15 cellular contexts compared by ENCODE assay signal in genomic region chr10:33257439-33257838, GRCh38.
DNase-seq lines count a peak whose midpoint lies in the region; ATAC-seq and TF ChIP-seq lines count a peak whose summit lies in the region.
"Had no signal": no experiment of that assay in that cellular context is flagged by ENCODE, and none has a peak within 500 bp of the region (broad histone marks: within the 10 kb centered on the region; RNA-seq: fewer than 3 reads in every experiment).

No MANE protein-coding gene starts in this region.

- H3K36me3 Mint-ChIP-seq in WTC11 = no peaks in the 10 kb centered on the region
- H3K36me3 Mint-ChIP-seq: CD8-positive, alpha-beta T cell had no signal

- H3K4me1 ChIP-seq in lower lobe of right lung (peaks cover 14% of the 10 kb centered on the region), transverse colon (peaks cover 0 to 15% (median 0%) of the 10 kb centered on the region in 4 donors)

- 49 to 57% methylated on average over 5 to 6 of the region's 6 CpGs for WGBS in transverse colon (ENCODE audit: low coverage in 1 of 2), 2 donors

- no peaks in the 10 kb centered on the region for H3K9me3 Mint-ChIP-seq in WTC11
- H3K9me3 Mint-ChIP-seq: CD8-positive, alpha-beta T cell had no signal

- in situ Hi-C loops in transverse colon (cut with MboI; ENCODE audit: low pct_ligation_motif_present in 1 of 4, low pct_unique_long_range_greater_than_20kb in 1 of 4, low sequenced_read_pairs in 3 of 4) = no loop called here

- peaks cover 16% of the 10 kb centered on the region for H3K4me1 Mint-ChIP-seq in WTC11

- peak; percentile 36 for DNase-seq in HuH-7 (ENCODE audit: low spot score)
- no peak for DNase-seq in WTC11 (ENCODE audit: low spot score)
- no peak for DNase-seq in lower lobe of right lung
- DNase-seq in transverse colon = peak; percentile 13
- DNase-seq in activated CD4-positive, alpha-beta T cell treated with anti-CD3 and anti-CD28 coated beads for 48 hours = no peak
- DNase-seq: Calu3; CD8-positive, alpha-beta T cell; NCI-H1417 treated with DMSO at 0.1 percent for 48 hours; NCI-H187 treated with DMSO at 0.1 percent for 48 hours; NCI-H526 treated with DMSO at 0.1 percent for 48 hours; SHP77 had no signal

- H3K27me3 ChIP-seq in lower lobe of right lung (ENCODE audit: low read depth) = no peaks in the 10 kb centered on the region
- H3K27me3 ChIP-seq in transverse colon = no peaks in the 10 kb centered on the region
- H3K27me3 ChIP-seq: BLaER1 treated with 17β-estradiol and CSF1 and Interleukin-3, amounts not matched to agents 10 nM and 100 nM had no signal

- intact Hi-C loops in lower lobe of right lung (cut with DNase I) = no loop called here
- intact Hi-C loops in transverse colon (cut with DNase I; ENCODE audit: low total_unique reads) = no loop called here

- H3K27me3 Mint-ChIP-seq in WTC11 (ENCODE audit: low read depth) = no peaks in the 10 kb centered on the region

- H3K27ac Mint-ChIP-seq in WTC11 = no peak overlapping the region
- H3K27ac Mint-ChIP-seq: CD8-positive, alpha-beta T cell had no signal

- H3K9me3 ChIP-seq in lower lobe of right lung (no peaks in the 10 kb centered on the region), transverse colon (no peaks in the 10 kb centered on the region)

- CTCF ChIA-PET in WTC11 (lab: Charles Lee) = no interaction called here

- no peak overlapping the region for H3K27ac ChIP-seq in lower lobe of right lung
- peak overlapping the region in 1 of 4 donors; percentile 35 for H3K27ac ChIP-seq in transverse colon
- H3K27ac ChIP-seq: BLaER1 treated with 17β-estradiol and CSF1 and Interleukin-3, amounts not matched to agents 10 nM and 100 nM; SK-N-MC had no signal

- TF ChIP-seq CTCF in WTC11 (IDR thresholded peaks at IDR 0.05) = no peak
- no peak for TF ChIP-seq CTCF in lower lobe of right lung (IDR thresholded peaks at IDR 0.05)
- no peak for TF ChIP-seq CTCF in transverse colon (IDR thresholded peaks at IDR 0.05)

- no peak overlapping the region for H3K4me3 Mint-ChIP-seq in WTC11
- H3K4me3 Mint-ChIP-seq: CD8-positive, alpha-beta T cell had no signal

- H3K4me3 ChIP-seq in lower lobe of right lung (no peak overlapping the region), transverse colon (no peak overlapping the region)
- H3K4me3 ChIP-seq: BLaER1 treated with 17β-estradiol and CSF1 and Interleukin-3, amounts not matched to agents 10 nM and 100 nM; SK-N-MC had no signal

- peaks cover 62% of the 10 kb centered on the region for H3K36me3 ChIP-seq in lower lobe of right lung
- no peaks in the 10 kb centered on the region for H3K36me3 ChIP-seq in transverse colon

- no peak for TF ChIP-seq EP300 in transverse colon (IDR thresholded peaks at IDR 0.05; ENCODE audit: low read depth)

- no peak for TF ChIP-seq POLR2A in transverse colon (IDR thresholded peaks at IDR 0.05)

- POLR2A ChIA-PET in WTC11 (lab: Charles Lee) = interaction anchor here (0.6 kb wide), 1 partner anchor 126 kb away, joined by 3 read pairs; no protein-coding TSS in a partner anchor

- ATAC-seq in WTC11 = no peak
- peak; percentile 33 to 43 for ATAC-seq in lower lobe of right lung
- ATAC-seq in GM19324 (IDR thresholded peaks at IDR 0.05; ENCODE audit: low FRiP score, unreplicated experiment) = no peak
- ATAC-seq in GM21786 (IDR thresholded peaks at IDR 0.05; ENCODE audit: unreplicated experiment) = no peak
- ATAC-seq: CD8-positive, alpha-beta T cell had no signal

TF ChIP-seq in WTC11, 78 proteins besides CTCF, POLR2A, EP300 and RAD21:
- TF ChIP-seq CREB1 (CRISPR knock-in tag; IDR thresholded peaks at IDR 0.05) (no peak), GABPB1 (CRISPR knock-in tag; IDR thresholded peaks at IDR 0.05) (peak; percentile 45; the same call in 1 of the 2 replicates), ATF1 (CRISPR knock-in tag; IDR thresholded peaks at IDR 0.05) (no peak)

Comparison
In these comparisons a context has a peak if more than half of its experiments do, and no peak if none do; other contexts are left out.
1. DNase-seq: peak in HuH-7 (single experiment) and transverse colon (single experiment); none in WTC11 (single experiment), lower lobe of right lung (single experiment) and activated CD4-positive, alpha-beta T cell treated with anti-CD3 and anti-CD28 coated beads for 48 hours (single experiment).
2. ATAC-seq: peak in lower lobe of right lung (2 of 2); none in WTC11 (single experiment), GM19324 (single experiment) and GM21786 (single experiment).